In the genomic region with DNA sequence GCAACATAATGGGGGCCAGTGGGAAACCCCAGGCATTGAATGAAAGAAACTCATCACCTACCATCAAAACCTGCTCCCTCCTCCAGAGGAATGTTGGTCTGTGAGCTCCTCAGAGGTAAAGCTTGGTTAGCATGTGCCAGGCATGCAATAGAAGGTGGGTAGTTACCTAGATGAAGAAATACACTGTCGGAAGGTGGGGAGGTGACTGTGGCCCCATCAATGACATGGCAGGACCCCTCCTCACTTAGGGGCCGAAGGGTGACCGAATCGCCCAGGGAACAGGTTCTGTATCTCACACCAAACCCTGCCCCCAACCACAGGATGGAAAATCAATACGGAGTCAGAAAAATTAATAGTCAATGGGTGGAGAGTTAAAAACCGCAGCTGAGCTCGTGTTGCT, we compare ENCODE assay signal across 17 cellular contexts.
"Had no signal": no experiment of that assay in that cellular context is flagged by ENCODE, and none has a peak within 500 bp of the region (broad histone marks: within the 10 kb centered on the region; RNA-seq: fewer than 3 reads in every experiment).

No MANE protein-coding gene starts in this region.

- ATAC-seq: gastroesophageal sphincter; left colon; left ventricle myocardium superior; sciatic nerve; stimulated activated naive B cell treated with anti-CD40 and anti-IgM and Interleukin-4, amounts not matched to agents 10 μg/mL and 1 μg/mL and 100 μg/mL, for 72 hours; stimulated activated naive CD8-positive, alpha-beta T cell treated with anti-CD3 and anti-CD28 coated beads, Interleukin-15, amount 100 ng/mL, for 72 hours had no signal

- H3K36me3 Mint-ChIP-seq: naive B cell; stimulated activated naive B cell treated with anti-CD40 and anti-IgM and Interleukin-4, amounts not matched to agents 10 μg/mL and 1 μg/mL and 100 μg/mL, for 72 hours had no signal

- H3K4me1 Mint-ChIP-seq: stimulated activated naive B cell treated with anti-CD40 and anti-IgM and Interleukin-4, amounts not matched to agents 10 μg/mL and 1 μg/mL and 100 μg/mL, for 72 hours had no signal

- H3K4me3 Mint-ChIP-seq: naive B cell; nephron; stimulated activated naive B cell treated with anti-CD40 and anti-IgM and Interleukin-4, amounts not matched to agents 10 μg/mL and 1 μg/mL and 100 μg/mL, for 72 hours; stimulated activated naive CD8-positive, alpha-beta T cell treated with anti-CD3 and anti-CD28 coated beads, Interleukin-15, amount 100 ng/mL, for 72 hours had no signal

- DNase-seq: cortex of kidney; effector CD8-positive, alpha-beta T cell; esophagus squamous epithelium; foreskin fibroblast; glutamatergic neuron; left colon; left ventricle myocardium superior; mesendoderm; naive B cell; stimulated activated CD4-positive, alpha-beta T cell treated with anti-CD3 and anti-CD28 coated beads, Interleukin-4, amount 100 ng/mL, for 4 hours; stimulated activated naive B cell treated with anti-CD40 and anti-IgM and Interleukin-4, amounts not matched to agents 10 μg/mL and 1 μg/mL and 100 μg/mL, for 72 hours; stimulated activated naive CD8-positive, alpha-beta T cell treated with anti-CD3 and anti-CD28 coated beads, Interleukin-15, amount 100 ng/mL, for 72 hours; substantia nigra; trophoblast cell had no signal

- H3K27me3 Mint-ChIP-seq: naive B cell; stimulated activated naive CD8-positive, alpha-beta T cell treated with anti-CD3 and anti-CD28 coated beads, Interleukin-15, amount 100 ng/mL, for 72 hours had no signal

- H3K9me3 Mint-ChIP-seq: nephron; stimulated activated naive B cell treated with anti-CD40 and anti-IgM and Interleukin-4, amounts not matched to agents 10 μg/mL and 1 μg/mL and 100 μg/mL, for 72 hours; stimulated activated naive CD8-positive, alpha-beta T cell treated with anti-CD3 and anti-CD28 coated beads, Interleukin-15, amount 100 ng/mL, for 72 hours had no signal

- H3K27ac Mint-ChIP-seq: stimulated activated naive B cell treated with anti-CD40 and anti-IgM and Interleukin-4, amounts not matched to agents 10 μg/mL and 1 μg/mL and 100 μg/mL, for 72 hours; stimulated activated naive CD8-positive, alpha-beta T cell treated with anti-CD3 and anti-CD28 coated beads, Interleukin-15, amount 100 ng/mL, for 72 hours had no signal
